9 cellular contexts compared by ENCODE assay signal in genomic region chr17:76523084-76524037, GRCh38. TPM values are rescaled to one million over a fixed set of nuclear protein-coding genes. Genes with fewer than 3 reads are reported as not detected.
A peak's percentile ranks its signal among the peaks of the same experiment; 100 is the strongest.
DNase-seq lines count a peak whose midpoint lies in the region; ATAC-seq and TF ChIP-seq lines count a peak whose summit lies in the region.
"Had no signal": no experiment of that assay in that cellular context is flagged by ENCODE, and none has a peak within 500 bp of the region (broad histone marks: within the 10 kb centered on the region; RNA-seq: fewer than 3 reads in every experiment).

No MANE protein-coding gene starts in this region.

- peak; percentile 79 for DNase-seq in AG08395 (ENCODE audit: low spot score)
- peak; percentile 73 for DNase-seq in GM19240 (ENCODE audit: insufficient read length, low spot score)
- peak; percentile 60 for DNase-seq in NCI-H2107 (lab: John Stamatoyannopoulos, UW)
- DNase-seq in activated CD4-positive, alpha-beta T cell treated with anti-CD3 and anti-CD28 coated beads for 24 hours (ENCODE audit: low read depth in 2 of 2), result peak; percentile 68 to 77
- peak; percentile 70 to 76 for DNase-seq in central memory CD8-positive, alpha-beta T cell (ENCODE audit: low spot score in 2 of 2)
- DNase-seq in right lobe of liver, result peak; percentile 76 to 83 (median 77)
- peak; percentile 60 to 75 (median 64) for DNase-seq in stimulated activated CD4-positive, alpha-beta T cell treated with anti-CD3 and anti-CD28 coated beads, TNF-alpha, amount 100 ng/mL, for 24 hours (ENCODE audit: low read depth in 3 of 3)

- H3K27me3 Mint-ChIP-seq in central memory CD8-positive, alpha-beta T cell, result no peaks in the 10 kb centered on the region

- H3K4me1 ChIP-seq in right lobe of liver, result peaks cover 0 to 24% (median 9%) of the 10 kb centered on the region in 4 donors

- peak overlapping the region; percentile 46 for H3K4me3 Mint-ChIP-seq in central memory CD8-positive, alpha-beta T cell

- H3K27me3 ChIP-seq in right lobe of liver, result no peaks in the 10 kb centered on the region

- no peak overlapping the region for H3K27ac Mint-ChIP-seq in central memory CD8-positive, alpha-beta T cell (ENCODE audit: low read depth)

- TF ChIP-seq POLR2A in right lobe of liver (IDR thresholded peaks at IDR 0.05), result no peak

- peaks cover 2% of the 10 kb centered on the region for H3K36me3 Mint-ChIP-seq in central memory CD8-positive, alpha-beta T cell (ENCODE audit: insufficient read depth)

- no peaks in the 10 kb centered on the region for H3K36me3 ChIP-seq in right lobe of liver

- H3K27ac ChIP-seq in right lobe of liver, result no peak overlapping the region

- peak; percentile 99 to 100 (median 100) for TF ChIP-seq CTCF in right lobe of liver (IDR thresholded peaks at IDR 0.05)

- WGBS in right lobe of liver (ENCODE audit: insufficient coverage, low coverage, low lambda C conversion rate, missing lambda C conversion rate), result 31% methylated on average over 14 of the region's 35 CpGs

- no peaks in the 10 kb centered on the region for H3K9me3 Mint-ChIP-seq in central memory CD8-positive, alpha-beta T cell

- intact Hi-C loops in right lobe of liver (cut with DNase I), result loop anchor here in 1 of 2 donors (10.0 kb wide), 1 partner anchor 51 kb away; no protein-coding TSS in a partner anchor

- H3K4me3 ChIP-seq in right lobe of liver, result no peak overlapping the region

- H3K4me1 Mint-ChIP-seq in central memory CD8-positive, alpha-beta T cell, result peaks cover 28% of the 10 kb centered on the region

- ATAC-seq in central memory CD8-positive, alpha-beta T cell (replicated peaks; ENCODE audit: extremely low read depth, poor library complexity, severe bottlenecking), result peak; percentile 73
- peak; percentile 80 to 91 (median 87) for ATAC-seq in right lobe of liver
- no peak for ATAC-seq in GM18520 (IDR thresholded peaks at IDR 0.05; ENCODE audit: unreplicated experiment)

- H3K9me3 ChIP-seq in right lobe of liver, result no peaks in the 10 kb centered on the region

RNA-seq across cellular contexts. Expression of gene CYGB, which starts 14.1 kb away (rescaled TPM):
- 1 to 10 TPM; 1.8 to 4.1 (median 3.1) TPM for total RNA-seq in right lobe of liver

RNA-seq across cellular contexts. Expression of gene PRCD, which starts 16.5 kb away (rescaled TPM):
- 1 to 10 TPM in 1 of 6 experiments, under 1 TPM in 2, not detected in 3; 0.12 to 1.3 (median 0.22) TPM for total RNA-seq in right lobe of liver

RNA-seq across cellular contexts. Expression of gene RHBDF2, which starts 22.1 kb away (rescaled TPM):
- total RNA-seq in right lobe of liver, result 10 to 100 TPM in 3 of 6 experiments, 1 to 10 TPM in 3; 7.1 to 18.6 (median 11.0) TPM

RNA-seq across cellular contexts. Expression of gene AANAT, which starts 56.0 kb away (rescaled TPM):
- total RNA-seq in right lobe of liver, result not detected
- total RNA-seq: subcutaneous adipose tissue had no signal
